1 cellular context compared by ENCODE assay signal in the genomic region with DNA sequence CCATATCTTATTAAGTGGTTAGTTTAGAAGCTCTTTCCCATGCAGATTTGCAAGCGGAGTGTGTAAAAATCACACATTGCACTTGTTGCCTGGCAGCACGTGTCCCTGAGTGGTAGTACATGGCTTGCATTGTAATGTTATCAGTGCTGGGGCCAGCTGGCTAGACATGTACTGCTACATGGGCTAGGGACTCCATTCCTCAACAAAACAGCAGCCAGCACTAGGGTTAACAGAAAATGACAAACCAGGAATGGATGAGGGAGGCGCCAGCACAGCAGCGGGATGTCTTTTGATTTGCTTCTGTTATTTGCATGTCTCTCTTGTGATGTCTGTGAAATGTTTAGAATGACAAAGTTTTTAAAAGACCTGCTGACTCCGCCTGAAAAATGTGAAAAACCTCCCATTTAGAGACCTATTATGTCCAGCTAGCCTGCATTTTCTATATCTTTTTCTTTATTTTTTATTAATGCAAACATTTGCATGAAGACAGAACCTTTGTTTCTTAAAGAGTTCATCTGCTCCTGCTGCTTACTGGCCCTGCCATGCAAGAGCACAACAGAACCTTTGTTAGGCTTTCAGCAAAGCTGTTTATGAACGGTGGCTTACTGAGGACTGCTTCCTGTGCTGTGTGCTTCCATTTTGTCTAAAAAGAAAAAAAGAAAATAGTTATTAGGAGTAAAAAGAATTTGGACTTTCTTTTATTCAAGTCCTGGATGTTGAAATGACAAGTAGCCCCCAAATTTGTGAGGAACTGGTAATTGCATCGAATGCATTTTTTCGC.
TF ChIP-seq lines count a peak whose summit lies in the region.

No MANE protein-coding gene starts in this region.

TF ChIP-seq in IMR-90, 13 proteins besides CTCF, POLR2A, EP300 and RAD21:
- no peak for TF ChIP-seq SMC3 (IDR thresholded peaks at IDR 0.05; ENCODE audit: low read depth, low read length)
- TF ChIP-seq CHD1 (IDR thresholded peaks at IDR 0.05; ENCODE audit: low read depth, low read length) = no peak
- no peak for TF ChIP-seq MAFK (IDR thresholded peaks at IDR 0.05; ENCODE audit: low read depth, low read length)
- TF ChIP-seq RCOR1 (IDR thresholded peaks at IDR 0.05; ENCODE audit: insufficient replicate concordance, low read length) = no peak
- no peak for TF ChIP-seq MXI1 (IDR thresholded peaks at IDR 0.05; ENCODE audit: borderline replicate concordance, low read depth, low read length)
- no peak for TF ChIP-seq BHLHE40 (IDR thresholded peaks at IDR 0.05; ENCODE audit: low read depth, low read length)
- TF ChIP-seq CEBPB (IDR thresholded peaks at IDR 0.05; ENCODE audit: low read depth, low read length) = no peak
- TF ChIP-seq RFX5 (IDR thresholded peaks at IDR 0.05; ENCODE audit: low read depth, low read length) = no peak
- TF ChIP-seq, protein P1, sequence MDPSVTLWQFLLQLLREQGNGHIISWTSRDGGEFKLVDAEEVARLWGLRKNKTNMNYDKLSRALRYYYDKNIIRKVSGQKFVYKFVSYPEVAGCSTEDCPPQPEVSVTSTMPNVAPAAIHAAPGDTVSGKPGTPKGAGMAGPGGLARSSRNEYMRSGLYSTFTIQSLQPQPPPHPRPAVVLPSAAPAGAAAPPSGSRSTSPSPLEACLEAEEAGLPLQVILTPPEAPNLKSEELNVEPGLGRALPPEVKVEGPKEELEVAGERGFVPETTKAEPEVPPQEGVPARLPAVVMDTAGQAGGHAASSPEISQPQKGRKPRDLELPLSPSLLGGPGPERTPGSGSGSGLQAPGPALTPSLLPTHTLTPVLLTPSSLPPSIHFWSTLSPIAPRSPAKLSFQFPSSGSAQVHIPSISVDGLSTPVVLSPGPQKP (IDR thresholded peaks at IDR 0.05; ENCODE audit: borderline replicate concordance, low read depth, low read length) = no peak
- TF ChIP-seq NFE2L2 (IDR thresholded peaks at IDR 0.05; ENCODE audit: low read depth, low read length) = no peak
- TF ChIP-seq, protein P2, sequence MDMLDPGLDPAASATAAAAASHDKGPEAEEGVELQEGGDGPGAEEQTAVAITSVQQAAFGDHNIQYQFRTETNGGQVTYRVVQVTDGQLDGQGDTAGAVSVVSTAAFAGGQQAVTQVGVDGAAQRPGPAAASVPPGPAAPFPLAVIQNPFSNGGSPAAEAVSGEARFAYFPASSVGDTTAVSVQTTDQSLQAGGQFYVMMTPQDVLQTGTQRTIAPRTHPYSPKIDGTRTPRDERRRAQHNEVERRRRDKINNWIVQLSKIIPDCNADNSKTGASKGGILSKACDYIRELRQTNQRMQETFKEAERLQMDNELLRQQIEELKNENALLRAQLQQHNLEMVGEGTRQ (IDR thresholded peaks at IDR 0.05; ENCODE audit: low read depth, low read length) = no peak
- TF ChIP-seq FOS (IDR thresholded peaks at IDR 0.05; ENCODE audit: low read depth, low read length) = no peak
- no peak for TF ChIP-seq MAZ (IDR thresholded peaks at IDR 0.05; ENCODE audit: borderline replicate concordance, low read depth, low read length)
